ENCODE assay signal across 2 cellular contexts in the genomic region with DNA sequence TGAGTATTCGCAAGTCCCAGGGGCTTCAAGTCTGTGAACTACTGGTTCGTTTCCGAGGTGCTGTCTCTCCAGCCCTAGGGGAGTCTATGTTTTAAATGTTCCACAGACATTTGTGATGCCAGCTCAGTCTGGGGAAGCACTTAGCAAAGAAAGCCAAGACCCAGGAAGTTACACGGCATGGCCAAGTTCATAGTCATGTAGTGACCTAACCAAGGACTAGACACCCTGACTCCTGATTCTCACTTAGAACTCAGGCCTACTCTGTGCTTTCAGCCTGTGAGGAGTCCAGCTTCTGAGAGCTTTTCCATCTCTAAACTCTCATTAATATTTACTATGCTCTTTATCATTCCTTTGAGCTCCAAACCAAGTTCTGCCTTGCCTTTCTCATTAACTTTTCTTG.
TF ChIP-seq lines count a peak whose summit lies in the region.

No MANE protein-coding gene starts in this region.

TF ChIP-seq in SK-N-SH, 30 proteins besides CTCF, POLR2A, EP300 and RAD21 (continued from another document):
- TF ChIP-seq TAF1 (IDR thresholded peaks at IDR 0.05; ENCODE audit: borderline replicate concordance, low read depth, low read length) (no peak), GABPA (IDR thresholded peaks at IDR 0.05; ENCODE audit: low read depth) (no peak), SIN3A (IDR thresholded peaks at IDR 0.05; ENCODE audit: borderline replicate concordance, low read depth, low read length) (no peak), FOXM1 (IDR thresholded peaks at IDR 0.05; ENCODE audit: low read depth) (no peak), JUND (IDR thresholded peaks at IDR 0.05) (no peak), SMC3 (IDR thresholded peaks at IDR 0.05; ENCODE audit: low read depth, low read length) (no peak)
- TF ChIP-seq, protein P1, sequence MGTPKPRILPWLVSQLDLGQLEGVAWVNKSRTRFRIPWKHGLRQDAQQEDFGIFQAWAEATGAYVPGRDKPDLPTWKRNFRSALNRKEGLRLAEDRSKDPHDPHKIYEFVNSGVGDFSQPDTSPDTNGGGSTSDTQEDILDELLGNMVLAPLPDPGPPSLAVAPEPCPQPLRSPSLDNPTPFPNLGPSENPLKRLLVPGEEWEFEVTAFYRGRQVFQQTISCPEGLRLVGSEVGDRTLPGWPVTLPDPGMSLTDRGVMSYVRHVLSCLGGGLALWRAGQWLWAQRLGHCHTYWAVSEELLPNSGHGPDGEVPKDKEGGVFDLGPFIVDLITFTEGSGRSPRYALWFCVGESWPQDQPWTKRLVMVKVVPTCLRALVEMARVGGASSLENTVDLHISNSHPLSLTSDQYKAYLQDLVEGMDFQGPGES (IDR thresholded peaks at IDR 0.05; ENCODE audit: low read depth, low read length) = no peak

TF ChIP-seq in SK-N-SH treated with all-trans-retinoic acid at 6 μM for 48 hours, 23 proteins besides CTCF, POLR2A, EP300 and RAD21 (continued from another document):
- TF ChIP-seq, protein P2, sequence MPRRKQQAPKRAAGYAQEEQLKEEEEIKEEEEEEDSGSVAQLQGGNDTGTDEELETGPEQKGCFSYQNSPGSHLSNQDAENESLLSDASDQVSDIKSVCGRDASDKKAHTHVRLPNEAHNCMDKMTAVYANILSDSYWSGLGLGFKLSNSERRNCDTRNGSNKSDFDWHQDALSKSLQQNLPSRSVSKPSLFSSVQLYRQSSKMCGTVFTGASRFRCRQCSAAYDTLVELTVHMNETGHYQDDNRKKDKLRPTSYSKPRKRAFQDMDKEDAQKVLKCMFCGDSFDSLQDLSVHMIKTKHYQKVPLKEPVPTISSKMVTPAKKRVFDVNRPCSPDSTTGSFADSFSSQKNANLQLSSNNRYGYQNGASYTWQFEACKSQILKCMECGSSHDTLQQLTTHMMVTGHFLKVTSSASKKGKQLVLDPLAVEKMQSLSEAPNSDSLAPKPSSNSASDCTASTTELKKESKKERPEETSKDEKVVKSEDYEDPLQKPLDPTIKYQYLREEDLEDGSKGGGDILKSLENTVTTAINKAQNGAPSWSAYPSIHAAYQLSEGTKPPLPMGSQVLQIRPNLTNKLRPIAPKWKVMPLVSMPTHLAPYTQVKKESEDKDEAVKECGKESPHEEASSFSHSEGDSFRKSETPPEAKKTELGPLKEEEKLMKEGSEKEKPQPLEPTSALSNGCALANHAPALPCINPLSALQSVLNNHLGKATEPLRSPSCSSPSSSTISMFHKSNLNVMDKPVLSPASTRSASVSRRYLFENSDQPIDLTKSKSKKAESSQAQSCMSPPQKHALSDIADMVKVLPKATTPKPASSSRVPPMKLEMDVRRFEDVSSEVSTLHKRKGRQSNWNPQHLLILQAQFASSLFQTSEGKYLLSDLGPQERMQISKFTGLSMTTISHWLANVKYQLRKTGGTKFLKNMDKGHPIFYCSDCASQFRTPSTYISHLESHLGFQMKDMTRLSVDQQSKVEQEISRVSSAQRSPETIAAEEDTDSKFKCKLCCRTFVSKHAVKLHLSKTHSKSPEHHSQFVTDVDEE (CRISPR knock-in tag; IDR thresholded peaks at IDR 0.05) = no peak
- no peak for TF ChIP-seq CSDC2 (CRISPR knock-in tag; IDR thresholded peaks at IDR 0.05)
- TF ChIP-seq TOX (CRISPR knock-in tag; IDR thresholded peaks at IDR 0.05; ENCODE audit: borderline replicate concordance) = no peak
- no peak for TF ChIP-seq ZNF565 (CRISPR knock-in tag; conservative IDR thresholded peaks at IDR 0.05; ENCODE audit: low read depth)
- no peak for TF ChIP-seq BACH2 (CRISPR knock-in tag; IDR thresholded peaks at IDR 0.05; ENCODE audit: borderline replicate concordance)
- TF ChIP-seq, protein P3, sequence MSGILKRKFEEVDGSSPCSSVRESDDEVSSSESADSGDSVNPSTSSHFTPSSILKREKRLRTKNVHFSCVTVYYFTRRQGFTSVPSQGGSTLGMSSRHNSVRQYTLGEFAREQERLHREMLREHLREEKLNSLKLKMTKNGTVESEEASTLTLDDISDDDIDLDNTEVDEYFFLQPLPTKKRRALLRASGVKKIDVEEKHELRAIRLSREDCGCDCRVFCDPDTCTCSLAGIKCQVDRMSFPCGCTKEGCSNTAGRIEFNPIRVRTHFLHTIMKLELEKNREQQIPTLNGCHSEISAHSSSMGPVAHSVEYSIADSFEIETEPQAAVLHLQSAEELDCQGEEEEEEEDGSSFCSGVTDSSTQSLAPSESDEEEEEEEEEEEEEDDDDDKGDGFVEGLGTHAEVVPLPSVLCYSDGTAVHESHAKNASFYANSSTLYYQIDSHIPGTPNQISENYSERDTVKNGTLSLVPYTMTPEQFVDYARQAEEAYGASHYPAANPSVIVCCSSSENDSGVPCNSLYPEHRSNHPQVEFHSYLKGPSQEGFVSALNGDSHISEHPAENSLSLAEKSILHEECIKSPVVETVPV (CRISPR knock-in tag; IDR thresholded peaks at IDR 0.05) = no peak
